8 cellular contexts compared by ENCODE assay signal in genomic region chr2:8535821-8536685, GRCh38.
DNase-seq lines count a peak whose midpoint lies in the region; ATAC-seq and TF ChIP-seq lines count a peak whose summit lies in the region.

No MANE protein-coding gene starts in this region.

- peak; percentile 50 for ATAC-seq in activated T-helper 17 cell treated with anti-CD3 and anti-CD28 coated beads, Interleukin-2, amount 50 U/mL, for 72 hours (replicated peaks)
- ATAC-seq in right lobe of liver (no peak), upper lobe of right lung (no peak), GM18498 (IDR thresholded peaks at IDR 0.05; ENCODE audit: unreplicated experiment) (no peak)

- no peak overlapping the region for H3K4me3 Mint-ChIP-seq in activated naive CD8-positive, alpha-beta T cell
- H3K4me3 Mint-ChIP-seq in activated naive CD8-positive, alpha-beta T cell treated with anti-CD3 and anti-CD28 coated beads for 36 hours = no peak overlapping the region
- peak overlapping the region; percentile 71 for H3K4me3 Mint-ChIP-seq in activated T-helper 17 cell treated with anti-CD3 and anti-CD28 coated beads, Interleukin-2, amount 50 U/mL, for 72 hours

- peak overlapping the region; percentile 22 for H3K27ac Mint-ChIP-seq in activated naive CD8-positive, alpha-beta T cell
- no peak overlapping the region for H3K27ac Mint-ChIP-seq in activated naive CD8-positive, alpha-beta T cell treated with anti-CD3 and anti-CD28 coated beads for 36 hours
- H3K27ac Mint-ChIP-seq in activated T-helper 17 cell treated with anti-CD3 and anti-CD28 coated beads, Interleukin-2, amount 50 U/mL, for 72 hours = peak overlapping the region; percentile 96

- H3K27me3 ChIP-seq in right lobe of liver (no peaks in the 10 kb centered on the region), upper lobe of right lung (no peaks in the 10 kb centered on the region)

- no peaks in the 10 kb centered on the region for H3K27me3 Mint-ChIP-seq in activated naive CD8-positive, alpha-beta T cell
- H3K27me3 Mint-ChIP-seq in activated naive CD8-positive, alpha-beta T cell treated with anti-CD3 and anti-CD28 coated beads for 36 hours = peaks cover 7% of the 10 kb centered on the region
- H3K27me3 Mint-ChIP-seq in activated T-helper 17 cell treated with anti-CD3 and anti-CD28 coated beads, Interleukin-2, amount 50 U/mL, for 72 hours = no peaks in the 10 kb centered on the region

- H3K4me1 ChIP-seq in right lobe of liver (peaks cover 0 to 21% (median 15%) of the 10 kb centered on the region in 4 donors), upper lobe of right lung (peaks cover 44% of the 10 kb centered on the region)

- H3K27ac ChIP-seq in right lobe of liver = peak overlapping the region; percentile 59 to 80 (median 67)
- H3K27ac ChIP-seq in upper lobe of right lung = peak overlapping the region; percentile 65

- intact Hi-C loops in right lobe of liver (cut with DNase I) = no loop called here
- intact Hi-C loops in upper lobe of right lung (cut with DNase I) = no loop called here

- no peak for DNase-seq in activated naive CD8-positive, alpha-beta T cell treated with anti-CD3 and anti-CD28 coated beads for 36 hours
- peak in 1 of 3 donors; percentile 58 for DNase-seq in right lobe of liver
- DNase-seq in upper lobe of right lung = peak; percentile 68
- DNase-seq in GDM1 (lab: John Stamatoyannopoulos, UW) = no peak
- no peak for DNase-seq in stimulated activated CD4-positive, alpha-beta T cell treated with anti-CD3 and anti-CD28 coated beads, Interleukin-2, amount 100 ng/mL, for 24 hours

- H3K9me3 ChIP-seq in right lobe of liver (peaks cover 0 to 6% (median 0%) of the 10 kb centered on the region in 4 donors), upper lobe of right lung (peaks cover 11% of the 10 kb centered on the region)

- H3K9me3 Mint-ChIP-seq in activated naive CD8-positive, alpha-beta T cell (ENCODE audit: low read depth) = peaks cover 7% of the 10 kb centered on the region
- H3K9me3 Mint-ChIP-seq in activated naive CD8-positive, alpha-beta T cell treated with anti-CD3 and anti-CD28 coated beads for 36 hours = peaks cover 7% of the 10 kb centered on the region
- peaks cover 6% of the 10 kb centered on the region for H3K9me3 Mint-ChIP-seq in activated T-helper 17 cell treated with anti-CD3 and anti-CD28 coated beads, Interleukin-2, amount 50 U/mL, for 72 hours

- H3K4me1 Mint-ChIP-seq in activated naive CD8-positive, alpha-beta T cell (ENCODE audit: low read depth) = peaks cover 21% of the 10 kb centered on the region
- peaks cover 28% of the 10 kb centered on the region for H3K4me1 Mint-ChIP-seq in activated naive CD8-positive, alpha-beta T cell treated with anti-CD3 and anti-CD28 coated beads for 36 hours
- H3K4me1 Mint-ChIP-seq in activated T-helper 17 cell treated with anti-CD3 and anti-CD28 coated beads, Interleukin-2, amount 50 U/mL, for 72 hours = peaks cover 34% of the 10 kb centered on the region

- 61% methylated on average over 7 of the region's 19 CpGs for WGBS in right lobe of liver (ENCODE audit: insufficient coverage, low coverage, low lambda C conversion rate, missing lambda C conversion rate)

- H3K36me3 Mint-ChIP-seq in activated naive CD8-positive, alpha-beta T cell = peaks cover 8% of the 10 kb centered on the region
- no peaks in the 10 kb centered on the region for H3K36me3 Mint-ChIP-seq in activated naive CD8-positive, alpha-beta T cell treated with anti-CD3 and anti-CD28 coated beads for 36 hours
- H3K36me3 Mint-ChIP-seq in activated T-helper 17 cell treated with anti-CD3 and anti-CD28 coated beads, Interleukin-2, amount 50 U/mL, for 72 hours (ENCODE audit: low read depth) = peaks cover 3% of the 10 kb centered on the region

- H3K36me3 ChIP-seq in right lobe of liver = no peaks in the 10 kb centered on the region
- no peaks in the 10 kb centered on the region for H3K36me3 ChIP-seq in upper lobe of right lung

- no peak for TF ChIP-seq POLR2A in right lobe of liver (IDR thresholded peaks at IDR 0.05)

- H3K4me3 ChIP-seq in right lobe of liver = no peak overlapping the region
- no peak overlapping the region for H3K4me3 ChIP-seq in upper lobe of right lung

- no peak for TF ChIP-seq CTCF in right lobe of liver (IDR thresholded peaks at IDR 0.05)
- no peak for TF ChIP-seq CTCF in upper lobe of right lung (IDR thresholded peaks at IDR 0.05)
